In genomic region chr2:64990823-64991222, GRCh38 we compare ENCODE assay signal across 8 cellular contexts. TPM values are rescaled to one million over a fixed set of nuclear protein-coding genes. Genes with fewer than 3 reads are reported as not detected.
DNase-seq lines count a peak whose midpoint lies in the region; ATAC-seq and TF ChIP-seq lines count a peak whose summit lies in the region.

No MANE protein-coding gene starts in this region.

- H2BK15ac ChIP-seq in mesendoderm (replicated peaks; ENCODE audit: low read depth) = no peak overlapping the region

- H2BK120ac ChIP-seq in mesendoderm (ENCODE audit: low read depth, low read length) = no peak overlapping the region

- no peaks in the 10 kb centered on the region for H3K27me3 ChIP-seq in BLaER1 treated with 17β-estradiol and CSF1 and Interleukin-3, amounts not matched to agents 10 nM and 100 nM
- H3K27me3 ChIP-seq in neural cell (ENCODE audit: insufficient read depth, low read depth, low read length) (no peaks in the 10 kb centered on the region), mesendoderm (ENCODE audit: insufficient read depth, low read length, poor library complexity) (peaks cover 27% of the 10 kb centered on the region)

- H3F3A ChIP-seq in neural cell (ENCODE audit: insufficient read depth, low read length, poor library complexity, severe bottlenecking) = no peaks in the 10 kb centered on the region

- WGBS in mesendoderm (ENCODE audit: extremely low coverage, insufficient coverage, low lambda C conversion rate) = no CpG with 5 or more reads among the region's 2 CpGs

- H3K9me2 ChIP-seq in neural cell (ENCODE audit: insufficient read depth, low read length) = no peaks in the 10 kb centered on the region

- H4K8ac ChIP-seq in mesendoderm (ENCODE audit: low read depth, low read length) = no peak overlapping the region

- H3K36me3 Mint-ChIP-seq in HFFc6 (ENCODE audit: low read depth) (no peaks in the 10 kb centered on the region), MCF 10A (ENCODE audit: insufficient read depth, unreplicated experiment) (peaks cover 6% of the 10 kb centered on the region)

- CTCF ChIA-PET in MCF 10A (lab: Yijun Ruan, JAX) = interaction anchor here (0.7 to 2.0 kb wide), 3 partner anchors 12 to 150 kb away, joined by 3 to 6 read pairs (median 3); no protein-coding TSS in a partner anchor

- DNase-seq in HFFc6 (no peak), MCF 10A (ENCODE audit: unreplicated experiment) (no peak), medulla oblongata (ENCODE audit: extremely low spot score) (no peak), mesendoderm (no peak), HK-2 (ENCODE audit: unreplicated experiment) (no peak)

- H3K9ac ChIP-seq in BLaER1 treated with 17β-estradiol and CSF1 and Interleukin-3, amounts not matched to agents 10 nM and 100 nM = peak overlapping the region; percentile 72 to 95 (median 92); a peak in 21 of 22 replicates
- H3K9ac ChIP-seq in neural cell (ENCODE audit: low read length) (no peak overlapping the region), mesendoderm (ENCODE audit: low read length) (no peak overlapping the region)

- peaks cover 1% of the 10 kb centered on the region; the same call in 1 of the 2 replicates for H3K27me3 Mint-ChIP-seq in HFFc6 (ENCODE audit: insufficient read depth)
- no peaks in the 10 kb centered on the region for H3K27me3 Mint-ChIP-seq in MCF 10A (ENCODE audit: insufficient read depth, unreplicated experiment)

- intact Hi-C loops in MCF 10A (cut with micrococcal nuclease) = no loop called here

- no peak for TF ChIP-seq EP300 in neural cell (conservative IDR thresholded peaks at IDR 0.05; ENCODE audit: poor library complexity, severe bottlenecking)

- H3K79me1 ChIP-seq in mesendoderm (ENCODE audit: low read length) = no peaks in the 10 kb centered on the region

- peaks cover 38 to 65% (median 50%) of the 10 kb centered on the region in 11 experiments; a peak in 17 of 22 replicates for H4K20me1 ChIP-seq in BLaER1 treated with 17β-estradiol and CSF1 and Interleukin-3, amounts not matched to agents 10 nM and 100 nM
- no peaks in the 10 kb centered on the region for H4K20me1 ChIP-seq in neural cell (ENCODE audit: insufficient read depth)

- TSS peak; percentile 27 for BruUV-seq in MCF 10A (replicated peaks; lab: Mats Ljungman, UMichigan)

- H3K4me1 ChIP-seq in BLaER1 treated with 17β-estradiol and CSF1 and Interleukin-3, amounts not matched to agents 10 nM and 100 nM = peaks cover 33 to 54% (median 50%) of the 10 kb centered on the region in 10 experiments
- H3K4me1 ChIP-seq in mesendoderm (ENCODE audit: control insufficient read depth, low read depth, low read length) = no peaks in the 10 kb centered on the region

- TF ChIP-seq CTCF in HFFc6 (IDR thresholded peaks at IDR 0.05) (no peak), MCF 10A (IDR thresholded peaks at IDR 0.05; ENCODE audit: unreplicated experiment) (no peak), neural cell (IDR thresholded peaks at IDR 0.05; ENCODE audit: poor library complexity, severe bottlenecking) (no peak)

- H3K9me3 Mint-ChIP-seq in HFFc6 = no peaks in the 10 kb centered on the region
- H3K9me3 Mint-ChIP-seq in MCF 10A (ENCODE audit: unreplicated experiment) = no peaks in the 10 kb centered on the region

- H4K5ac ChIP-seq in mesendoderm (ENCODE audit: low read length) = no peak overlapping the region

- peaks cover 34% of the 10 kb centered on the region for H3K79me2 ChIP-seq in neural cell (replicated peaks; ENCODE audit: insufficient read depth, low read length)
- H3K79me2 ChIP-seq in mesendoderm (ENCODE audit: control insufficient read depth, insufficient read depth, low read length) = no peaks in the 10 kb centered on the region

- H3K23ac ChIP-seq in mesendoderm (ENCODE audit: low read length) = no peak overlapping the region

- no peaks in the 10 kb centered on the region for H3K9me3 ChIP-seq in BLaER1 treated with 17β-estradiol and CSF1 and Interleukin-3, amounts not matched to agents 10 nM and 100 nM (replicated peaks in 1 of 11)
- H3K9me3 ChIP-seq in neural cell (ENCODE audit: low read length) = no peaks in the 10 kb centered on the region

- peak overlapping the region; percentile 89 for H3K4me3 Mint-ChIP-seq in HFFc6
- H3K4me3 Mint-ChIP-seq in MCF 10A (ENCODE audit: unreplicated experiment) = peak overlapping the region; percentile 91

- H3K4me2 ChIP-seq in BLaER1 treated with 17β-estradiol and CSF1 and Interleukin-3, amounts not matched to agents 10 nM and 100 nM = peak overlapping the region; percentile 87 to 100 (median 99)
- peak overlapping the region; percentile 98 for H3K4me2 ChIP-seq in neural cell (ENCODE audit: low read length)
- H3K4me2 ChIP-seq in mesendoderm (ENCODE audit: low read length) = no peak overlapping the region

- no peak overlapping the region for H3K4ac ChIP-seq in mesendoderm (ENCODE audit: low read depth, low read length)

- H3K4me1 Mint-ChIP-seq in HFFc6 (ENCODE audit: low read depth) (peaks cover 34% of the 10 kb centered on the region), MCF 10A (ENCODE audit: insufficient read depth, unreplicated experiment) (peaks cover 45% of the 10 kb centered on the region)

- POLR2A ChIA-PET in MCF 10A (lab: Yijun Ruan, JAX) = interaction anchor here (0.9 to 3.1 kb wide), 4 partner anchors 9 to 65 kb away, joined by 4 to 12 read pairs (median 8); partner anchors contain the start of gene CEP68

- H3K4me3 ChIP-seq in BLaER1 treated with 17β-estradiol and CSF1 and Interleukin-3, amounts not matched to agents 10 nM and 100 nM = peak overlapping the region; percentile 71 to 93 (median 86)
- H3K4me3 ChIP-seq in neural cell (ENCODE audit: low read length) (peak overlapping the region; percentile 96), mesendoderm (ENCODE audit: low read length) (no peak overlapping the region)

- no peak overlapping the region for H3K18ac ChIP-seq in mesendoderm (ENCODE audit: low read length)

- no peak for ATAC-seq in GM21526 (IDR thresholded peaks at IDR 0.05; ENCODE audit: low FRiP score, unreplicated experiment)

- H3K27ac Mint-ChIP-seq in HFFc6 = no peak overlapping the region
- H3K27ac Mint-ChIP-seq in MCF 10A (ENCODE audit: low read depth, unreplicated experiment) = no peak overlapping the region

- H3K36me3 ChIP-seq in BLaER1 treated with 17β-estradiol and CSF1 and Interleukin-3, amounts not matched to agents 10 nM and 100 nM = peaks cover 7 to 41% (median 30%) of the 10 kb centered on the region in 11 experiments; a peak in 17 of 22 replicates
- H3K36me3 ChIP-seq in neural cell (ENCODE audit: insufficient read depth, low read length) (no peaks in the 10 kb centered on the region), mesendoderm (ENCODE audit: control insufficient read depth, insufficient read depth, low read length) (no peaks in the 10 kb centered on the region)

- H2BK5ac ChIP-seq in mesendoderm (ENCODE audit: low read length) = no peak overlapping the region

- no peak overlapping the region for H3K56ac ChIP-seq in mesendoderm (ENCODE audit: low read length)

- no peak overlapping the region for H2AK5ac ChIP-seq in mesendoderm (ENCODE audit: low read length)

- no peak overlapping the region for H2AFZ ChIP-seq in neural cell (ENCODE audit: low read depth, low read length)

- TF ChIP-seq RAD21 in neural cell (conservative IDR thresholded peaks at IDR 0.05) = no peak

- peak overlapping the region in 6 of 11 experiments; percentile 16 to 98 (median 94); a peak in 6 of 22 replicates for H3K27ac ChIP-seq in BLaER1 treated with 17β-estradiol and CSF1 and Interleukin-3, amounts not matched to agents 10 nM and 100 nM
- H3K27ac ChIP-seq in neural cell (ENCODE audit: low read length) (no peak overlapping the region), mesendoderm (ENCODE audit: low read depth, low read length) (no peak overlapping the region)

TF ChIP-seq in neural cell, 6 proteins besides CTCF, POLR2A, EP300 and RAD21:
- TF ChIP-seq MXI1 (conservative IDR thresholded peaks at IDR 0.05; ENCODE audit: poor library complexity, severe bottlenecking) (no peak), SMC3 (conservative IDR thresholded peaks at IDR 0.05; ENCODE audit: poor library complexity) (no peak), TAF1 (IDR thresholded peaks at IDR 0.05; ENCODE audit: low read depth) (no peak), EZH2 (IDR thresholded peaks at IDR 0.05; ENCODE audit: borderline replicate concordance, insufficient read depth, low read length, poor library complexity, severe bottlenecking) (no peak)
- TF ChIP-seq, protein P1, sequence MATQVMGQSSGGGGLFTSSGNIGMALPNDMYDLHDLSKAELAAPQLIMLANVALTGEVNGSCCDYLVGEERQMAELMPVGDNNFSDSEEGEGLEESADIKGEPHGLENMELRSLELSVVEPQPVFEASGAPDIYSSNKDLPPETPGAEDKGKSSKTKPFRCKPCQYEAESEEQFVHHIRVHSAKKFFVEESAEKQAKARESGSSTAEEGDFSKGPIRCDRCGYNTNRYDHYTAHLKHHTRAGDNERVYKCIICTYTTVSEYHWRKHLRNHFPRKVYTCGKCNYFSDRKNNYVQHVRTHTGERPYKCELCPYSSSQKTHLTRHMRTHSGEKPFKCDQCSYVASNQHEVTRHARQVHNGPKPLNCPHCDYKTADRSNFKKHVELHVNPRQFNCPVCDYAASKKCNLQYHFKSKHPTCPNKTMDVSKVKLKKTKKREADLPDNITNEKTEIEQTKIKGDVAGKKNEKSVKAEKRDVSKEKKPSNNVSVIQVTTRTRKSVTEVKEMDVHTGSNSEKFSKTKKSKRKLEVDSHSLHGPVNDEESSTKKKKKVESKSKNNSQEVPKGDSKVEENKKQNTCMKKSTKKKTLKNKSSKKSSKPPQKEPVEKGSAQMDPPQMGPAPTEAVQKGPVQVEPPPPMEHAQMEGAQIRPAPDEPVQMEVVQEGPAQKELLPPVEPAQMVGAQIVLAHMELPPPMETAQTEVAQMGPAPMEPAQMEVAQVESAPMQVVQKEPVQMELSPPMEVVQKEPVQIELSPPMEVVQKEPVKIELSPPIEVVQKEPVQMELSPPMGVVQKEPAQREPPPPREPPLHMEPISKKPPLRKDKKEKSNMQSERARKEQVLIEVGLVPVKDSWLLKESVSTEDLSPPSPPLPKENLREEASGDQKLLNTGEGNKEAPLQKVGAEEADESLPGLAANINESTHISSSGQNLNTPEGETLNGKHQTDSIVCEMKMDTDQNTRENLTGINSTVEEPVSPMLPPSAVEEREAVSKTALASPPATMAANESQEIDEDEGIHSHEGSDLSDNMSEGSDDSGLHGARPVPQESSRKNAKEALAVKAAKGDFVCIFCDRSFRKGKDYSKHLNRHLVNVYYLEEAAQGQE (IDR thresholded peaks at IDR 0.05; ENCODE audit: borderline replicate concordance) = no peak
TF ChIP-seq in neural cell: peak in this region for 0.

RNA-seq across cellular contexts. Expression of gene SLC1A4, which starts 1.6 kb away (rescaled TPM):
- 10 to 100 TPM in 1 of 6 experiments, 1 to 10 TPM in 5; 7.2 to 10.3 (median 9.0) TPM for total RNA-seq in HFFc6 (2021; fragmentation: NEBNext Ultra II Directional; extraction: Animal tissue kit (Norgen Biotek cat#: 25700))
- total RNA-seq in MCF 10A (2022) = 29.6 and 36.0 TPM in 2 replicates
- polyA plus RNA-seq in neural cell = 33.8 and 38.0 TPM in 2 replicates
- 65.0 and 65.2 TPM in 2 replicates for polyA minus RNA-seq in neural cell
- 0.59 TPM for polyA plus RNA-seq in mesendoderm (2013, experiment 1 of 2)
- 0.69 TPM for polyA plus RNA-seq in mesendoderm (2013, experiment 2 of 2)

Comparison
In these comparisons a context has a peak if more than half of its experiments do, and no peak if none do; other contexts are left out.
1. H3K27ac ChIP-seq: peak in BLaER1 treated with 17β-estradiol and CSF1 and Interleukin-3, amounts not matched to agents 10 nM and 100 nM (6 of 11); none in neural cell (single experiment) and mesendoderm (single experiment).
2. H3K9ac ChIP-seq: peak in BLaER1 treated with 17β-estradiol and CSF1 and Interleukin-3, amounts not matched to agents 10 nM and 100 nM (11 of 11); none in neural cell (single experiment) and mesendoderm (single experiment).